7 cellular contexts compared by ENCODE assay signal in the genomic region with DNA sequence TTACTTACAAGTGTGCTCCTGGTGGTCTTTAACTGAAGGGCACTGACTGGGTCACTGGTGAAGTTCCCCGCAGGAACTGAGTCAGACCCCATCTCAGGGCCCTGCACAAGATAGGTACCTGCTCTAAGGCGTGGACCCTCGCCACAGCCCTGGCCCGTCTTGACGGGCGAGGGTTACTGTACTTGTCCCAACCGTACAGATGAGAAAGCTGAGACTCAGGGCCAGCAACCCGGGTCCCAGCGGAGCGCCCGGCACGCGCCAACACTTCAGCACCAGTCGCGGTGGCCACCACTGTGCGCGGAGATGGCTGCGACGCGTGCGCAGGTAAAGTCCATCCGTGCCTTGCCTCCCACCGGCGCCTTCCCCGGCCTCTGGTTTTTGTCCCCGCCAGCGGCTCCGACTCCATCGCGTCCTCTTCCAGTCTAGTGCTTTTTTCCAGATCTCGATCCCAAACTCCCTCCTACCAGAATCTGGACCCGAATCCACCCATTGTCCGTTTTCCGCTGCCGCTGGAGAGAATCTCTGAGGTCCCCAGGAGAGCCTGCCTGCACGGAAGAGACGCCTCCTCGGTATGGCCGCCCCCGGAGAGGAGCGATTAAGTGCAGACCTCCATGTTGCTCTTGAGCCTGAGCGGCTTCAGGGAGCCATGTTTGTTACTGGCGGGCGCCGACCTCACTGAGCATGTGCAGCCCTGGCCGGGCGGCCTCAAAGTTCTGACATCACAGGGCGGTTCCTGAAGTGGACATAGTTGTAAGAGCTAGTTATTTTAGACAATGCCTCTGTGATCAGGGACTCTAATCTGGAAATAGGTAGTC.
A peak's percentile ranks its signal among the peaks of the same experiment; 100 is the strongest.
DNase-seq lines count a peak whose midpoint lies in the region; ATAC-seq and TF ChIP-seq lines count a peak whose summit lies in the region.
"Not testable (repeated sequence)": the region's sequence is repeated elsewhere in the genome, so short reads cannot be mapped to it uniquely, and the experiment has no call there.

No MANE protein-coding gene starts in this region.

- H3K36me3 Mint-ChIP-seq in natural killer cell treated with Interleukin-12 subunit alpha and Interleukin-12 subunit beta and Interleukin-15 and Interleukin-18, amount 100 ng/mL, for 72 hours, result not testable (repeated sequence)

- intact Hi-C loops in heart left ventricle (cut with DNase I), result not testable (repeated sequence)

- peak overlapping the region; percentile 77 for H3K9ac ChIP-seq in GM23248

- not testable (repeated sequence) for H3K4me1 Mint-ChIP-seq in natural killer cell treated with Interleukin-12 subunit alpha and Interleukin-12 subunit beta and Interleukin-15 and Interleukin-18, amount 100 ng/mL, for 72 hours (ENCODE audit: low read depth in 2 of 2)

- not testable (repeated sequence) for ATAC-seq in heart left ventricle; natural killer cell treated with Interleukin-12 subunit alpha and Interleukin-12 subunit beta and Interleukin-15 and Interleukin-18, amount 100 ng/mL, for 72 hours

- not testable (repeated sequence) for TF ChIP-seq POLR2A in heart left ventricle (IDR thresholded peaks at IDR 0.05)

- not testable (repeated sequence) for H3K4me1 ChIP-seq in GM23248 (ENCODE audit: insufficient read depth); heart left ventricle

- not testable (repeated sequence) for H3K9me3 ChIP-seq in GM23248 (ENCODE audit: low read depth); heart left ventricle

- not testable (repeated sequence) for H3K9me3 Mint-ChIP-seq in natural killer cell treated with Interleukin-12 subunit alpha and Interleukin-12 subunit beta and Interleukin-15 and Interleukin-18, amount 100 ng/mL, for 72 hours

- not testable (repeated sequence) for H3K36me3 ChIP-seq in GM23248 (ENCODE audit: low read depth); heart left ventricle

- H3F3A ChIP-seq in GM23248 (ENCODE audit: insufficient read depth), result not testable (repeated sequence)

- in situ Hi-C loops in GM23248 (cut with MboI); SK-MEL-5 (cut with HindIII; ENCODE audit: low pct_unique_long_range_greater_than_20kb, low sequenced_read_pairs): not testable (repeated sequence)

- peak overlapping the region; percentile 87 for H2AFZ ChIP-seq in GM23248

- not testable (repeated sequence) for TF ChIP-seq CTCF in heart left ventricle (IDR thresholded peaks at IDR 0.05)

- H3K4me3 Mint-ChIP-seq in natural killer cell treated with Interleukin-12 subunit alpha and Interleukin-12 subunit beta and Interleukin-15 and Interleukin-18, amount 100 ng/mL, for 72 hours, result peak overlapping the region; percentile 77

- WGBS in GM23248 (ENCODE audit: low coverage in 1 of 2, low lambda C conversion rate in 2 of 2, missing lambda C conversion rate in 2 of 2), 2 experiments, result 1% methylated on average over 35 to 39 of the region's 48 CpGs
- WGBS in heart left ventricle, 4 donors, result 1 to 26% (median 5%) methylated on average over 18 to 47 of the region's 48 CpGs

- H3K27me3 Mint-ChIP-seq in natural killer cell treated with Interleukin-12 subunit alpha and Interleukin-12 subunit beta and Interleukin-15 and Interleukin-18, amount 100 ng/mL, for 72 hours, result not testable (repeated sequence)

- peak overlapping the region in 1 of 2 donors; percentile 63 for H3K27ac Mint-ChIP-seq in natural killer cell treated with Interleukin-12 subunit alpha and Interleukin-12 subunit beta and Interleukin-15 and Interleukin-18, amount 100 ng/mL, for 72 hours

- not testable (repeated sequence) for H3K27me3 ChIP-seq in GM23248 (replicated peaks; ENCODE audit: insufficient read depth); heart left ventricle

- not testable (repeated sequence) for H4K20me1 ChIP-seq in GM23248 (ENCODE audit: insufficient read depth)

- peak overlapping the region; percentile 70 for H3K27ac ChIP-seq in GM23248
- H3K27ac ChIP-seq in caudate nucleus (ENCODE audit: low read depth, low read length), result peak overlapping the region; percentile 40
- peak overlapping the region; percentile 67 to 87 (median 76) for H3K27ac ChIP-seq in heart left ventricle

- H3K4me3 ChIP-seq in GM23248, result peak overlapping the region; percentile 72
- peak overlapping the region; percentile 10 to 64 (median 47) for H3K4me3 ChIP-seq in heart left ventricle

- H3K9me2 ChIP-seq in GM23248 (ENCODE audit: insufficient read depth), result not testable (repeated sequence)

- H3K4me2 ChIP-seq in GM23248 (ENCODE audit: unreplicated experiment), result peak overlapping the region; percentile 68

- H3K79me2 ChIP-seq in GM23248 (ENCODE audit: insufficient read depth), result not testable (repeated sequence)

- DNase-seq in GM23248, result peak; percentile 36
- DNase-seq in SK-MEL-5 (ENCODE audit: low read depth, low spot score), result peak; percentile 30
- DNase-seq in activated T-cell treated with anti-CD3 and anti-CD28 coated beads for 4 hours, result peak; percentile 37
- not testable (repeated sequence) for DNase-seq in caudate nucleus (lab: John Stamatoyannopoulos, UW); natural killer cell treated with Interleukin-12 subunit alpha and Interleukin-12 subunit beta and Interleukin-15 and Interleukin-18, amount 100 ng/mL, for 72 hours (ENCODE audit: low spot score)
- DNase-seq in heart left ventricle, result peak; percentile 51 to 77 (median 64)
- DNase-seq in stimulated activated CD4-positive, alpha-beta T cell treated with anti-CD3 and anti-CD28 coated beads, Interleukin-2, amount 100 ng/mL, for 4 hours (ENCODE audit: low read depth), result peak; percentile 50
